32 cellular contexts compared by ENCODE assay signal in the genomic region with DNA sequence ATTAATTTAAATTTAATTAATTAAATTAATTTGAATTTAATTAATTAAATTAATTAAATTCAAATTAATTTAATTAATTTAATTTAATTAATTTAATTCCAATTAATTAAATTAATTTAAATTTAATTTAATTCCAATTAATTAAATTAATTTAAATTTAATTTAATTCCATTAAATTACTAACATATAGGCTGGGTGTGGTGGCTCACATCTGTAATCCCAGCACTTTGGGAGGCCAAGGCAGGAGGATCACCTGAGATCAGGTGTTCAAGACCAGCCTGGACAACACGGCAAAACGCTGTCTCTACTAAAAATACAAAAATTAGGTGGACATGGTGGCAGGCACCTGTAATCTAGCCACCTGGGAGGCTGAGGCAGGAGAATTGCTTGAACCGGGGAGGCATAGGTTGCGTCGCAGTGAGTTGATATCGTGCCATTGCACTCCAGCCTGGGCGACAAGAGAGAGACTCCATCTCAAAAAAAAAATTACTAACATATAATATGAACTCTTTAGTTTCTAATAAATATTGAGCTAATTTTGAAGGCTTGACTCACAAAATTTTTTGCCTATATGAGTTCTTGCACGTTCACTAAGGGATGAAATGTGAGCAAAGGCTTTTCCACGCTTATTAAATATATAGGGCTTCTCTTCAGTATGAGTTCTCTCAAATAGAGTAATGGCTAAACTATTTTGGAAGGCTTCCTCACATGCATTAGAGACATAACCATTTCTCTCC. TPM values are rescaled to one million over a fixed set of nuclear protein-coding genes. Genes with fewer than 3 reads are reported as not detected.
DNase-seq lines count a peak whose midpoint lies in the region; ATAC-seq, FAIRE-seq and TF ChIP-seq lines count a peak whose summit lies in the region.
"Had no signal": no experiment of that assay in that cellular context is flagged by ENCODE, and none has a peak within 500 bp of the region (broad histone marks: within the 10 kb centered on the region; RNA-seq: fewer than 3 reads in every experiment).

No MANE protein-coding gene starts in this region.

- no peak overlapping the region for H3K4me3 ChIP-seq in HepG2 (replicated peaks in 1 of 3; ENCODE audit: insufficient read depth in 1 of 3, low read depth in 2 of 3, low read length in 3 of 3)
- no peak overlapping the region for H3K4me3 ChIP-seq in right lobe of liver
- H3K4me3 ChIP-seq in Karpas-422 (ENCODE audit: low read length) = peak overlapping the region; percentile 15; the same call in 1 of the 2 replicates
- H3K4me3 ChIP-seq in sigmoid colon = no peak overlapping the region
- H3K4me3 ChIP-seq: BLaER1, SJSA1, upper lobe of left lung had no signal

- no peak for DNase-seq in HepG2 (ENCODE audit: low spot score)
- DNase-seq in right lobe of liver = no peak
- DNase-seq in Karpas-422 = no peak
- peak; percentile 18 for DNase-seq in RPMI7951 (ENCODE audit: low read depth)
- peak; percentile 15 for DNase-seq in sigmoid colon
- DNase-seq in stimulated activated CD4-positive, alpha-beta T cell treated with anti-CD3 and anti-CD28 coated beads, Interleukin-12 subunit alpha, Interleukin-12 subunit beta, amount 100 ng/mL, for 4 hours = no peak
- no peak for DNase-seq in NCI-H524 treated with DMSO at 0.1 percent for 48 hours (lab: John Stamatoyannopoulos, UW)
- DNase-seq: activated CD4-positive, alpha-beta T cell treated with anti-CD3 and anti-CD28 coated beads, Interleukin-2, amount 10 ng/mL, durations not matched to agents 24 days and 14 days; activated effector memory CD4-positive, alpha-beta T cell treated with Interleukin-2 at 50 U/mL for 16 hours; activated T-cell treated with anti-CD3 and anti-CD28 coated beads, Interleukin-2, amount 50 U/mL, for 1 hour; aorta; DMS79; effector memory CD8-positive, alpha-beta T cell; GDM1; immature natural killer cell; left colon; NCI-H1092; NCI-H1694; NCI-H2171; NCI-H510A treated with DMSO at 0.1 percent for 48 hours; stimulated activated naive CD4-positive, alpha-beta T cell; T-helper 9 cell; upper lobe of left lung had no signal

- POLR2A ChIA-PET in HepG2 (lab: Yijun Ruan, JAX) = no interaction called here

- WGBS in HepG2 (ENCODE audit: low lambda C conversion rate) = 60% methylated on average over 9 of the region's 9 CpGs
- 82% methylated on average over 9 of the region's 9 CpGs for WGBS in right lobe of liver (ENCODE audit: insufficient coverage, low coverage, low lambda C conversion rate, missing lambda C conversion rate)
- WGBS in sigmoid colon, 2 donors = 86 to 91% methylated on average over 9 of the region's 9 CpGs

- in situ Hi-C loops in HepG2 (cut with HindIII; ENCODE audit: extremely low pct_ligation_motif_present, low pct_unique_long_range_greater_than_20kb) = no loop called here

- H3K27me3 ChIP-seq in HepG2 (ENCODE audit: control insufficient read depth in 1 of 2, insufficient read depth in 2 of 2, low read length in 2 of 2) (no peaks in the 10 kb centered on the region), right lobe of liver (no peaks in the 10 kb centered on the region), Karpas-422 (ENCODE audit: low read length) (no peaks in the 10 kb centered on the region), sigmoid colon (peaks cover 11 to 36% (median 16%) of the 10 kb centered on the region in 3 donors)
- H3K27me3 ChIP-seq: BLaER1, SJSA1 had no signal

- TF ChIP-seq CTCF in HepG2 (CRISPR knock-in tag; IDR thresholded peaks at IDR 0.05) (no peak), right lobe of liver (IDR thresholded peaks at IDR 0.05) (no peak), sigmoid colon (IDR thresholded peaks at IDR 0.05) (no peak)

- H3K9ac ChIP-seq in HepG2 (ENCODE audit: insufficient read depth, low read depth, low read length) (no peak overlapping the region), Karpas-422 (ENCODE audit: low read length) (no peak overlapping the region)
- H3K9ac ChIP-seq: BLaER1 had no signal

- no peak for ATAC-seq in HepG2
- ATAC-seq in right lobe of liver = no peak
- ATAC-seq in GM18520 (IDR thresholded peaks at IDR 0.05; ENCODE audit: unreplicated experiment) = no peak
- ATAC-seq: effector memory CD8-positive, alpha-beta T cell; left colon had no signal

- no peak overlapping the region for H3K27ac ChIP-seq in HepG2 (ENCODE audit: extremely low read length, insufficient read depth, low read length)
- H3K27ac ChIP-seq in right lobe of liver = no peak overlapping the region
- no peak overlapping the region for H3K27ac ChIP-seq in Karpas-422 (ENCODE audit: low read length)
- H3K27ac ChIP-seq in sigmoid colon = no peak overlapping the region
- H3K27ac ChIP-seq: BLaER1, SJSA1, upper lobe of left lung had no signal

- H4K20me1 ChIP-seq in HepG2 (ENCODE audit: insufficient read depth, low read length) = no peaks in the 10 kb centered on the region
- H4K20me1 ChIP-seq in Karpas-422 (ENCODE audit: insufficient read depth, low read depth, low read length) = no peaks in the 10 kb centered on the region
- H4K20me1 ChIP-seq: BLaER1 had no signal

- peaks cover 59% of the 10 kb centered on the region for H3K9me3 ChIP-seq in HepG2 (ENCODE audit: low read length)
- H3K9me3 ChIP-seq in right lobe of liver = peaks cover 0 to 12% (median 7%) of the 10 kb centered on the region in 4 donors
- peaks cover 70% of the 10 kb centered on the region for H3K9me3 ChIP-seq in Karpas-422 (ENCODE audit: low read length)
- peaks cover 0 to 27% (median 24%) of the 10 kb centered on the region in 4 donors for H3K9me3 ChIP-seq in sigmoid colon

- no peak for TF ChIP-seq RAD21 in HepG2 (CRISPR knock-in tag; IDR thresholded peaks at IDR 0.05)

- H3K36me3 ChIP-seq in HepG2 (replicated peaks in 1 of 2; ENCODE audit: control insufficient read depth in 1 of 2, insufficient read depth in 2 of 2, low read length in 2 of 2) = no peaks in the 10 kb centered on the region
- no peaks in the 10 kb centered on the region for H3K36me3 ChIP-seq in right lobe of liver
- H3K36me3 ChIP-seq in Karpas-422 (ENCODE audit: insufficient read depth, low read length) = no peaks in the 10 kb centered on the region
- no peaks in the 10 kb centered on the region for H3K36me3 ChIP-seq in sigmoid colon
- H3K36me3 ChIP-seq: BLaER1, SJSA1, upper lobe of left lung had no signal

- no peaks in the 10 kb centered on the region for H3K79me2 ChIP-seq in HepG2 (ENCODE audit: insufficient read depth, low read length)
- H3K79me2 ChIP-seq in Karpas-422 (ENCODE audit: low read length) = no peaks in the 10 kb centered on the region

- H3K4me1 ChIP-seq in HepG2 (ENCODE audit: insufficient read depth, low read length) (no peaks in the 10 kb centered on the region), right lobe of liver (no peaks in the 10 kb centered on the region), Karpas-422 (ENCODE audit: low read length) (no peaks in the 10 kb centered on the region), sigmoid colon (peaks cover 0 to 7% (median 0%) of the 10 kb centered on the region in 4 donors)
- H3K4me1 ChIP-seq: BLaER1, SJSA1 had no signal

- intact Hi-C loops in HepG2 (cut with micrococcal nuclease; ENCODE audit: unreplicated experiment) = no loop called here
- intact Hi-C loops in right lobe of liver (cut with DNase I) = no loop called here
- intact Hi-C loops in sigmoid colon (cut with DNase I) = no loop called here

- H3K4me2 ChIP-seq in HepG2 (ENCODE audit: low read depth, low read length) (no peak overlapping the region), Karpas-422 (ENCODE audit: low read depth, low read length, poor library complexity, severe bottlenecking) (no peak overlapping the region)
- H3K4me2 ChIP-seq: BLaER1 had no signal

- H3K9me2 ChIP-seq in Karpas-422 (replicated peaks; ENCODE audit: insufficient read depth, low read length) = no peaks in the 10 kb centered on the region

- no TSS peak for BruUV-seq in HepG2 (replicated peaks; lab: Mats Ljungman, UMichigan)

- TF ChIP-seq POLR2A in HepG2 (IDR thresholded peaks at IDR 0.05; ENCODE audit: insufficient read depth in 1 of 2, low read depth in 2 of 2, low read length in 2 of 2) = no peak
- TF ChIP-seq POLR2A in right lobe of liver (IDR thresholded peaks at IDR 0.05) = no peak
- TF ChIP-seq POLR2A in sigmoid colon (IDR thresholded peaks at IDR 0.05) = no peak

- TF ChIP-seq EP300 in HepG2 (IDR thresholded peaks at IDR 0.05; ENCODE audit: low read depth in 2 of 2, low read length in 2 of 2) = no peak
- no peak for TF ChIP-seq EP300 in HepG2 (CRISPR knock-in tag; IDR thresholded peaks at IDR 0.05; ENCODE audit: borderline replicate concordance)
- TF ChIP-seq EP300 in sigmoid colon (IDR thresholded peaks at IDR 0.05) = no peak

- CTCF ChIA-PET in HepG2 (lab: Yijun Ruan, JAX; ENCODE audit: low intra/inter-chr PET ratio, low total read pairs) = no interaction called here

- FAIRE-seq in HepG2 (lab: Jason Lieb, UNC) = no peak
- FAIRE-seq: bronchial epithelial cell had no signal

- H2AFZ ChIP-seq in HepG2 (ENCODE audit: low read length) = no peak overlapping the region
- H2AFZ ChIP-seq in Karpas-422 (ENCODE audit: low read length) = no peak overlapping the region

RNA-seq across cellular contexts. Expression of a gene that starts 9.0 kb away (rescaled TPM):
- total RNA-seq in HepG2 (2016; rRNA removed; fragmentation: Illumina TruSeq; extraction: Trizol) (not detected in 2 replicates), right lobe of liver (not detected), sigmoid colon (not detected)
- not detected in 2 replicates for total RNA-seq in HepG2 (2016; cell fraction: cytosol; rRNA removed; fragmentation: Illumina TruSeq; extraction: Trizol; ENCODE audit: low read depth)
- not detected in 2 replicates for total RNA-seq in HepG2 (2016; cell fraction: insoluble cytoplasmic fraction; rRNA removed; fragmentation: Illumina TruSeq; extraction: Trizol)
- total RNA-seq in HepG2 (2016; cell fraction: membrane; rRNA removed; fragmentation: Illumina TruSeq; extraction: Trizol) = not detected in 2 replicates
- not detected in 2 replicates for total RNA-seq in HepG2 (2016; cell fraction: nucleus; rRNA removed; fragmentation: Illumina TruSeq; extraction: Trizol)
- polyA plus RNA-seq in HepG2 (2011; rRNA removed) (not detected in 2 replicates), sigmoid colon (not detected)
- polyA plus RNA-seq in HepG2 (2011; cell fraction: cytosol; rRNA removed) = not detected in 2 replicates
- not detected in 2 replicates for polyA plus RNA-seq in HepG2 (2011; cell fraction: nucleus; rRNA removed)
- polyA plus RNA-seq in HepG2 (2012) = not detected in 2 replicates
- not detected in 2 replicates for polyA plus RNA-seq in HepG2 (2016; cell fraction: cytosol; fragmentation: Illumina TruSeq; extraction: Trizol; ENCODE audit: low read depth)
- polyA plus RNA-seq in HepG2 (2016; cell fraction: insoluble cytoplasmic fraction; fragmentation: Illumina TruSeq; extraction: Trizol; ENCODE audit: low read depth) = not detected in 2 replicates
- polyA plus RNA-seq in HepG2 (2016; cell fraction: membrane; fragmentation: Illumina TruSeq; extraction: Trizol; ENCODE audit: low read depth) = not detected in 2 replicates
- polyA plus RNA-seq in HepG2 (2016; cell fraction: nucleus; fragmentation: Illumina TruSeq; extraction: Trizol; ENCODE audit: insufficient read depth, low read depth) = not detected in 2 replicates
- polyA minus RNA-seq in HepG2 (2011; rRNA and poly(A)+ RNA removed; ENCODE audit: low replicate concordance) = not detected in 2 replicates
- not detected in 2 replicates for polyA minus RNA-seq in HepG2 (2011; cell fraction: cytosol; rRNA and poly(A)+ RNA removed)
- not detected in 2 replicates for polyA minus RNA-seq in HepG2 (2011; cell fraction: nucleus; rRNA and poly(A)+ RNA removed)
- not detected in 2 replicates for total RNA-seq in Karpas-422 (2014; rRNA removed; shearing (Covaris generic); ENCODE audit: low replicate concordance)
- total RNA-seq in RPMI7951 (2014; rRNA removed; shearing (Covaris generic)) = not detected in 2 replicates
- total RNA-seq: activated CD4-positive, alpha-beta T cell treated with anti-CD3 and anti-CD28 coated beads, Interleukin-2, amount 10 ng/mL, durations not matched to agents 24 days and 14 days; aorta; bronchial epithelial cell; epithelial cell of proximal tubule; H4; left colon; lung microvascular endothelial cell; osteoblast; pulmonary artery endothelial cell; SJSA1; upper lobe of left lung had no signal
- polyA plus RNA-seq: aorta, immature natural killer cell had no signal

RNA-seq across cellular contexts. Expression of a gene that starts 34.2 kb away (rescaled TPM):
- not detected in 2 replicates for total RNA-seq in HepG2 (2016; rRNA removed; fragmentation: Illumina TruSeq; extraction: Trizol)
- not detected in 2 replicates for total RNA-seq in HepG2 (2016; cell fraction: cytosol; rRNA removed; fragmentation: Illumina TruSeq; extraction: Trizol; ENCODE audit: low read depth)
- not detected in 2 replicates for total RNA-seq in HepG2 (2016; cell fraction: insoluble cytoplasmic fraction; rRNA removed; fragmentation: Illumina TruSeq; extraction: Trizol)
- not detected in 2 replicates for total RNA-seq in HepG2 (2016; cell fraction: membrane; rRNA removed; fragmentation: Illumina TruSeq; extraction: Trizol)
- total RNA-seq in HepG2 (2016; cell fraction: nucleus; rRNA removed; fragmentation: Illumina TruSeq; extraction: Trizol) = not detected in 2 replicates
- polyA plus RNA-seq in HepG2 (2011; rRNA removed) = not detected in 2 replicates
- polyA plus RNA-seq in HepG2 (2011; cell fraction: cytosol; rRNA removed) = not detected in 2 replicates
- polyA plus RNA-seq in HepG2 (2011; cell fraction: nucleus; rRNA removed) = not detected in 2 replicates
- not detected in 2 replicates for polyA plus RNA-seq in HepG2 (2012)
- polyA plus RNA-seq in HepG2 (2016; cell fraction: cytosol; fragmentation: Illumina TruSeq; extraction: Trizol; ENCODE audit: low read depth) = not detected in 2 replicates
- not detected in 2 replicates for polyA plus RNA-seq in HepG2 (2016; cell fraction: insoluble cytoplasmic fraction; fragmentation: Illumina TruSeq; extraction: Trizol; ENCODE audit: low read depth)
- polyA plus RNA-seq in HepG2 (2016; cell fraction: membrane; fragmentation: Illumina TruSeq; extraction: Trizol; ENCODE audit: low read depth) = not detected in 2 replicates
- not detected in 2 replicates for polyA plus RNA-seq in HepG2 (2016; cell fraction: nucleus; fragmentation: Illumina TruSeq; extraction: Trizol; ENCODE audit: insufficient read depth, low read depth)
- polyA minus RNA-seq in HepG2 (2011; rRNA and poly(A)+ RNA removed; ENCODE audit: low replicate concordance) = not detected in 2 replicates
- polyA minus RNA-seq in HepG2 (2011; cell fraction: cytosol; rRNA and poly(A)+ RNA removed) = not detected in 2 replicates
- polyA minus RNA-seq in HepG2 (2011; cell fraction: nucleus; rRNA and poly(A)+ RNA removed) = not detected in 2 replicates
- total RNA-seq in right lobe of liver = not detected
- not detected in 2 replicates for total RNA-seq in Karpas-422 (2014; rRNA removed; shearing (Covaris generic); ENCODE audit: low replicate concordance)
- total RNA-seq in RPMI7951 (2014; rRNA removed; shearing (Covaris generic)) = not detected in 2 replicates
- not detected for total RNA-seq in sigmoid colon
- not detected for polyA plus RNA-seq in sigmoid colon
- total RNA-seq: activated CD4-positive, alpha-beta T cell treated with anti-CD3 and anti-CD28 coated beads, Interleukin-2, amount 10 ng/mL, durations not matched to agents 24 days and 14 days; aorta; bronchial epithelial cell; epithelial cell of proximal tubule; H4; left colon; lung microvascular endothelial cell; osteoblast; pulmonary artery endothelial cell; SJSA1; upper lobe of left lung had no signal
- polyA plus RNA-seq: aorta, immature natural killer cell had no signal

RNA-seq across cellular contexts. Expression of a gene that starts 56.5 kb away (rescaled TPM):
- total RNA-seq in HepG2 (2016; rRNA removed; fragmentation: Illumina TruSeq; extraction: Trizol) (not detected in 2 replicates), right lobe of liver (not detected), sigmoid colon (not detected)
- total RNA-seq in HepG2 (2016; cell fraction: cytosol; rRNA removed; fragmentation: Illumina TruSeq; extraction: Trizol; ENCODE audit: low read depth) = not detected in 2 replicates
- total RNA-seq in HepG2 (2016; cell fraction: insoluble cytoplasmic fraction; rRNA removed; fragmentation: Illumina TruSeq; extraction: Trizol) = not detected in 2 replicates
- total RNA-seq in HepG2 (2016; cell fraction: membrane; rRNA removed; fragmentation: Illumina TruSeq; extraction: Trizol) = not detected in 2 replicates
- not detected in 2 replicates for total RNA-seq in HepG2 (2016; cell fraction: nucleus; rRNA removed; fragmentation: Illumina TruSeq; extraction: Trizol)
- polyA plus RNA-seq in HepG2 (2011; rRNA removed) (not detected in 2 replicates), sigmoid colon (not detected)
- not detected in 2 replicates for polyA plus RNA-seq in HepG2 (2011; cell fraction: cytosol; rRNA removed)
- not detected in 2 replicates for polyA plus RNA-seq in HepG2 (2011; cell fraction: nucleus; rRNA removed)
- polyA plus RNA-seq in HepG2 (2012) = not detected in 2 replicates
- polyA plus RNA-seq in HepG2 (2016; cell fraction: cytosol; fragmentation: Illumina TruSeq; extraction: Trizol; ENCODE audit: low read depth) = not detected in 2 replicates
- not detected in 2 replicates for polyA plus RNA-seq in HepG2 (2016; cell fraction: insoluble cytoplasmic fraction; fragmentation: Illumina TruSeq; extraction: Trizol; ENCODE audit: low read depth)
- polyA plus RNA-seq in HepG2 (2016; cell fraction: membrane; fragmentation: Illumina TruSeq; extraction: Trizol; ENCODE audit: low read depth) = not detected in 2 replicates
- not detected in 2 replicates for polyA plus RNA-seq in HepG2 (2016; cell fraction: nucleus; fragmentation: Illumina TruSeq; extraction: Trizol; ENCODE audit: insufficient read depth, low read depth)
- polyA minus RNA-seq in HepG2 (2011; rRNA and poly(A)+ RNA removed; ENCODE audit: low replicate concordance) = not detected in 2 replicates
- not detected in 2 replicates for polyA minus RNA-seq in HepG2 (2011; cell fraction: cytosol; rRNA and poly(A)+ RNA removed)
- not detected in 2 replicates for polyA minus RNA-seq in HepG2 (2011; cell fraction: nucleus; rRNA and poly(A)+ RNA removed)
- total RNA-seq in Karpas-422 (2014; rRNA removed; shearing (Covaris generic); ENCODE audit: low replicate concordance) = not detected in 2 replicates
- not detected in 2 replicates for total RNA-seq in RPMI7951 (2014; rRNA removed; shearing (Covaris generic))
- total RNA-seq: activated CD4-positive, alpha-beta T cell treated with anti-CD3 and anti-CD28 coated beads, Interleukin-2, amount 10 ng/mL, durations not matched to agents 24 days and 14 days; bronchial epithelial cell; epithelial cell of proximal tubule; left colon; lung microvascular endothelial cell; osteoblast; pulmonary artery endothelial cell; SJSA1; upper lobe of left lung had no signal
- polyA plus RNA-seq: aorta, immature natural killer cell had no signal

Comparison
In these comparisons a context has a peak if more than half of its experiments do, and no peak if none do; other contexts are left out.
1. DNase-seq: peak in RPMI7951 (single experiment) and sigmoid colon (single experiment); none in HepG2 (single experiment), right lobe of liver (0 of 3), Karpas-422 (single experiment), stimulated activated CD4-positive, alpha-beta T cell treated with anti-CD3 and anti-CD28 coated beads, Interleukin-12 subunit alpha, Interleukin-12 subunit beta, amount 100 ng/mL, for 4 hours (single experiment) and NCI-H524 treated with DMSO at 0.1 percent for 48 hours (single experiment).